34 cellular contexts compared by ENCODE assay signal in the genomic region with DNA sequence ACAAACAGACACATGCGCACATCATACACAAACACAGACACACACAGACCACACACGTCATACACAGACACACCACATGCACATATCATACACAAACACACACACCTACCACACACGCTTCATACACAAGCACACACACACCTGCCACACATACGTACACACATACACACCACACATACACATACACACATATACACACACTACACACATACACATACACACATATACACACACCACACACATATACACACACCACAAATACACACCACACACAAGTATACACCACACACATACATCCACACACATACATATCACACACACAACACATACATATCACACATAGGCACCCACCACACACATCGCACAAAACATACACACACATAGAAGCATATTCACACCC.
"Had no signal": no experiment of that assay in that cellular context is flagged by ENCODE, and none has a peak within 500 bp of the region (broad histone marks: within the 10 kb centered on the region; RNA-seq: fewer than 3 reads in every experiment).

No MANE protein-coding gene starts in this region.

- ATAC-seq: activated CD8-positive, alpha-beta memory T cell treated with anti-CD3 and anti-CD28 coated beads, Interleukin-2, amount 10 ng/mL, durations not matched to agents 7 days and 5 days; activated naive CD4-positive, alpha-beta T cell treated with anti-CD3 and anti-CD28 coated beads, Interleukin-2, amount 50 U/mL, for 72 hours; activated naive CD8-positive, alpha-beta T cell treated with anti-CD3 and anti-CD28 coated beads, Interleukin-2, amount 50 U/mL, for 24 hours; Panc1; Right ventricle myocardium inferior; T-cell had no signal

- H3K27me3 ChIP-seq: ascending aorta, cardiac muscle cell, MG63 had no signal

- FAIRE-seq: TTC549 had no signal

- H3K36me3 ChIP-seq: ascending aorta, cardiac muscle cell, MG63 had no signal

- H3K4me3 ChIP-seq: ascending aorta, cardiac muscle cell, MG63, SK-N-MC had no signal

- DNase-seq: activated B cell treated with CpG ODN at 0.5 μM for 24 hours; activated CD4-positive, alpha-beta T cell treated with anti-CD3 and anti-CD28 coated beads for 1 hour; activated CD4-positive, alpha-beta T cell treated with anti-CD3 and anti-CD28 coated beads, Interleukin-2, amount 10 ng/mL, durations not matched to agents 24 days and 14 days; activated CD4-positive, alpha-beta T cell treated with anti-CD3 and anti-CD28 coated beads, Interleukin-2, amount 50 U/mL, for 48 hours; activated CD8-positive, alpha-beta memory T cell treated with anti-CD3 and anti-CD28 coated beads, Interleukin-2, amount 10 ng/mL, durations not matched to agents 7 days and 5 days; activated effector memory CD4-positive, alpha-beta T cell treated with anti-CD3 and anti-CD28 coated beads, Interleukin-2, amount 50 U/mL, for 16 hours; activated naive CD4-positive, alpha-beta T cell treated with Interleukin-2 at 50 U/mL for 16 hours; activated naive CD8-positive, alpha-beta T cell treated with anti-CD3 and anti-CD28 coated beads, Interleukin-2, amount 50 U/mL, for 24 hours; activated T-cell treated with anti-CD3 and anti-CD28 coated beads, Interleukin-2, amount 50 U/mL, for 24 hours; amniotic stem cell; MG63; MV-4-11; NCI-H1092 treated with DMSO at 0.1 percent for 48 hours; NCI-H1417 treated with DMSO at 0.1 percent for 48 hours; NCI-H1694; NCI-H2029; NCI-H2107; NCI-H2171 treated with DMSO at 0.1 percent for 48 hours; NCI-H345; NCI-H510A; NCI-H526 treated with DMSO at 0.1 percent for 48 hours; NCI-H82; OCI-M1; RPMI8226; T-cell; T-helper 2 cell; T1000 had no signal
